Comparison of ENCODE assay signal across 10 cellular contexts in the genomic region with DNA sequence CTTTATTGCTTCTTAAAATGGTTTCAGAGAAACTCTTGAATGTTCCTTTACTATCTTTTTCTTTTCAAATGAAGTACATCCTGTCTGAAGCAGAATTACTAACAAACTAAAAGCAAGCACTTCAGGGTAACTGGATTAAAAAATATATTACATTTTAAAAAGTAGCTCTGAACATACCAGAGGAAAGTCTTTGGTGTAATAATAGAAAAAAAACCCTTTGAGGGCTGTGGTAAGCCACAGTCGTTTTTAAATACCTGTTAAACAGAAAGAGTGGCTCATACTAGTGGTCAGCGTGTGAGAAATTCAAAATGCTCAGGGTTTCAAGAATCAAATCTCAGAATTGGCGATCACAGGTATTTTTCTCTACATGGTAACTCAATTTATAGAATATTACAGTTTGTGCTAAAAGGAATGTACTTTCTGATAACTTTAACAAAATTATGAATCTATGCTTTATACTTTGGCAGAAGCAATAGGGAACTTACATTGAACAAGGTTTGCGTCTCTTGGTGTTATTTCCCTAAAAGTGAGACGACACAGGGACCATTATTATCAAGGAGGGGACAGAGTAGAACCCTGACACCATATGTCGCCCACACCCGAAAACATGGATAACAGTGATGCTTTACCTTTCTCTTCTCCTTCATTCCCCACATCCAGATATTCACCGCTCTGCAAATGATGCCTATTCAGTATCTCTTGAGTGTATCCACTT.
DNase-seq lines count a peak whose midpoint lies in the region; ATAC-seq and TF ChIP-seq lines count a peak whose summit lies in the region.
"Had no signal": no experiment of that assay in that cellular context is flagged by ENCODE, and none has a peak within 500 bp of the region (broad histone marks: within the 10 kb centered on the region; RNA-seq: fewer than 3 reads in every experiment).

No MANE protein-coding gene starts in this region.

- no peaks in the 10 kb centered on the region for H3K4me1 ChIP-seq in ovary (ENCODE audit: insufficient read depth)

- peaks cover 58% of the 10 kb centered on the region for H3K4me1 Mint-ChIP-seq in activated naive CD8-positive, alpha-beta T cell treated with anti-CD3 and anti-CD28 coated beads, Interleukin-2, amount 50 U/mL, for 24 hours
- H3K4me1 Mint-ChIP-seq in nephron progenitor cell, result no peaks in the 10 kb centered on the region

- H3K27ac Mint-ChIP-seq in activated naive CD8-positive, alpha-beta T cell treated with anti-CD3 and anti-CD28 coated beads, Interleukin-2, amount 50 U/mL, for 24 hours, result peak overlapping the region; percentile 80
- no peak overlapping the region for H3K27ac Mint-ChIP-seq in nephron progenitor cell

- H3K9me3 Mint-ChIP-seq in activated naive CD8-positive, alpha-beta T cell treated with anti-CD3 and anti-CD28 coated beads, Interleukin-2, amount 50 U/mL, for 24 hours, result no peaks in the 10 kb centered on the region
- no peaks in the 10 kb centered on the region for H3K9me3 Mint-ChIP-seq in nephron progenitor cell

- H3K4me3 Mint-ChIP-seq in activated naive CD8-positive, alpha-beta T cell treated with anti-CD3 and anti-CD28 coated beads, Interleukin-2, amount 50 U/mL, for 24 hours, result peak overlapping the region; percentile 42
- no peak overlapping the region for H3K4me3 Mint-ChIP-seq in nephron progenitor cell

- no peak overlapping the region for H3K27ac ChIP-seq in ovary

- 74 to 77% (median 76%) methylated on average over 8 of the region's 8 CpGs for WGBS in ovary, 3 donors

- H3K27me3 ChIP-seq in ovary, result no peaks in the 10 kb centered on the region

- DNase-seq in activated naive CD8-positive, alpha-beta T cell treated with anti-CD3 and anti-CD28 coated beads, Interleukin-2, amount 50 U/mL, for 24 hours, result no peak
- DNase-seq in DMS153 (lab: John Stamatoyannopoulos, UW) (no peak), nephron progenitor cell (no peak), Kasumi-1 (lab: John Stamatoyannopoulos, UW) (no peak), ovary (no peak)
- DNase-seq: kidney glomerular epithelial cell, NCI-H1105 treated with DMSO at 0.1 percent for 48 hours had no signal

- ATAC-seq in GM19452 (IDR thresholded peaks at IDR 0.05; ENCODE audit: unreplicated experiment), result peak; percentile 98
- ATAC-seq in HG03108 (IDR thresholded peaks at IDR 0.05; ENCODE audit: unreplicated experiment), result peak; percentile 97
- peak; percentile 79 for ATAC-seq in activated naive CD8-positive, alpha-beta T cell treated with anti-CD3 and anti-CD28 coated beads, Interleukin-2, amount 50 U/mL, for 24 hours

- TF ChIP-seq POLR2A in ovary (IDR thresholded peaks at IDR 0.05), result no peak

- H3K36me3 ChIP-seq in ovary, result no peaks in the 10 kb centered on the region

- no peak for TF ChIP-seq CTCF in GM12875 (IDR thresholded peaks at IDR 0.05; ENCODE audit: borderline replicate concordance, insufficient read depth, low read depth, low read length)
- TF ChIP-seq CTCF in nephron progenitor cell (IDR thresholded peaks at IDR 0.05), result no peak
- no peak for TF ChIP-seq CTCF in ovary (IDR thresholded peaks at IDR 0.05)

- no peak for TF ChIP-seq EP300 in ovary (IDR thresholded peaks at IDR 0.05)

- H3K27me3 Mint-ChIP-seq in activated naive CD8-positive, alpha-beta T cell treated with anti-CD3 and anti-CD28 coated beads, Interleukin-2, amount 50 U/mL, for 24 hours, result no peaks in the 10 kb centered on the region
- no peaks in the 10 kb centered on the region for H3K27me3 Mint-ChIP-seq in nephron progenitor cell (ENCODE audit: low read depth, poor library complexity)

- H3K36me3 Mint-ChIP-seq in activated naive CD8-positive, alpha-beta T cell treated with anti-CD3 and anti-CD28 coated beads, Interleukin-2, amount 50 U/mL, for 24 hours (ENCODE audit: low read depth), result no peaks in the 10 kb centered on the region
- H3K36me3 Mint-ChIP-seq in nephron progenitor cell (ENCODE audit: low read depth), result no peaks in the 10 kb centered on the region

- intact Hi-C loops in ovary (cut with DNase I), result no loop called here

- no peaks in the 10 kb centered on the region for H3K9me3 ChIP-seq in ovary

- H3K4me3 ChIP-seq in GM12875 (ENCODE audit: low read depth, low read length) (peak overlapping the region; percentile 5), ovary (no peak overlapping the region)
